In genomic region chr9:1009101-1009707, GRCh38 we compare ENCODE assay signal across 8 cellular contexts. TPM values are rescaled to one million over a fixed set of nuclear protein-coding genes. Genes with fewer than 3 reads are reported as not detected.
A peak's percentile ranks its signal among the peaks of the same experiment; 100 is the strongest.
DNase-seq lines count a peak whose midpoint lies in the region; ATAC-seq and TF ChIP-seq lines count a peak whose summit lies in the region.

No MANE protein-coding gene starts in this region.

- H3K4me2 ChIP-seq in mammary epithelial cell (ENCODE audit: insufficient read depth, low read depth, low read length) = peak overlapping the region; percentile 55

- peaks cover 6% of the 10 kb centered on the region for H3K4me1 ChIP-seq in mammary epithelial cell (ENCODE audit: insufficient read depth, low read length)

- DNase-seq in AG08395 (ENCODE audit: low spot score) = peak; percentile 79
- peak; percentile 66 to 69 for DNase-seq in NCI-H2081 (lab: John Stamatoyannopoulos, UW)
- peak; percentile 81 for DNase-seq in WERI-Rb-1
- peak; percentile 69 for DNase-seq in mammary epithelial cell
- peak; percentile 71 for DNase-seq in kidney tubule cell (ENCODE audit: low spot score)
- peak; percentile 79 to 85 for DNase-seq in stimulated activated CD4-positive, alpha-beta T cell treated with anti-CD3 and anti-CD28 coated beads, Interleukin-2, amount 100 ng/mL, for 48 hours

- H3K27ac ChIP-seq in WERI-Rb-1 (peak overlapping the region; percentile 59; the same call in 1 of the 2 replicates), mammary epithelial cell (ENCODE audit: insufficient read depth, low read depth, low read length) (no peak overlapping the region)

- no peaks in the 10 kb centered on the region for H4K20me1 ChIP-seq in mammary epithelial cell (ENCODE audit: insufficient read depth, low read length)

- H3K36me3 ChIP-seq in WERI-Rb-1 (no peaks in the 10 kb centered on the region), mammary epithelial cell (ENCODE audit: insufficient read depth, low read length) (no peaks in the 10 kb centered on the region)

- H2AFZ ChIP-seq in mammary epithelial cell (ENCODE audit: low read depth, low read length) = peak overlapping the region; percentile 85

- no peaks in the 10 kb centered on the region for H3K79me2 ChIP-seq in mammary epithelial cell (ENCODE audit: insufficient read depth, low read length)

- BruUV-seq in mammary epithelial cell (replicated peaks; lab: Mats Ljungman, UMichigan) = no TSS peak

- CTCF ChIA-PET in mammary epithelial cell (lab: Charles Lee; ENCODE audit: low non-redundant PET) = interaction anchor here (0.6 to 0.9 kb wide), 3 partner anchors 29 to 141 kb away, joined by 3 to 4 read pairs (median 4); no protein-coding TSS in a partner anchor

- no peaks in the 10 kb centered on the region for H3K27me3 ChIP-seq in WERI-Rb-1 (ENCODE audit: insufficient read depth, low read depth, severe bottlenecking)
- H3K27me3 ChIP-seq in mammary epithelial cell (ENCODE audit: insufficient read depth, low read length) = no peaks in the 10 kb centered on the region

- WGBS in mammary epithelial cell (ENCODE audit: low coverage, missing lambda C conversion rate) = 15% methylated on average over 14 of the region's 14 CpGs

- TF ChIP-seq CTCF in WERI-Rb-1 (IDR thresholded peaks at IDR 0.05; ENCODE audit: low read depth, low read length) = peak; percentile 96
- peak; percentile 98 to 99 for TF ChIP-seq CTCF in mammary epithelial cell (conservative IDR thresholded peaks at IDR 0.05 in 1 of 2, IDR thresholded peaks at IDR 0.05 in 1 of 2; ENCODE audit: extremely low read depth in 1 of 2, insufficient read depth in 1 of 2, low read depth in 1 of 2, low read length in 2 of 2)

- dilution Hi-C loops in mammary epithelial cell (cut with HindIII; ENCODE audit: low sequenced_read_pairs) = loop anchor here (5.0 kb wide), 1 partner anchor 107 kb away; no protein-coding TSS in a partner anchor

- H3K9ac ChIP-seq in mammary epithelial cell (ENCODE audit: insufficient read depth, low read length) = no peak overlapping the region

- intact Hi-C loops in mammary epithelial cell (cut with micrococcal nuclease) = loop anchor here (1.0 to 5.0 kb wide), 6 partner anchors 116 to 662 kb away; no protein-coding TSS in a partner anchor

- H3K9me3 ChIP-seq in WERI-Rb-1 (ENCODE audit: severe bottlenecking) (no peaks in the 10 kb centered on the region), mammary epithelial cell (replicated peaks; ENCODE audit: insufficient read depth, low read length) (no peaks in the 10 kb centered on the region)

- ATAC-seq in GM18517 (IDR thresholded peaks at IDR 0.05; ENCODE audit: unreplicated experiment) (peak; percentile 95), HG02973 (IDR thresholded peaks at IDR 0.05; ENCODE audit: unreplicated experiment) (peak; percentile 97)

- H3K4me3 ChIP-seq in WERI-Rb-1 (ENCODE audit: low read depth, low read length) = no peak overlapping the region
- no peak overlapping the region for H3K4me3 ChIP-seq in mammary epithelial cell (replicated peaks in 1 of 3; ENCODE audit: insufficient read depth in 1 of 3, low read depth in 2 of 3, low read length in 3 of 3)

- in situ Hi-C loops in mammary epithelial cell (cut with MboI; ENCODE audit: low sequenced_read_pairs in 2 of 2) = loop anchor here (5.0 kb wide), 1 partner anchor 117 kb away; no protein-coding TSS in a partner anchor

RNA-seq across cellular contexts. Expression of gene DMRT3, which starts 32.7 kb away (rescaled TPM):
- not detected for total RNA-seq in mammary epithelial cell
- polyA plus RNA-seq in mammary epithelial cell = not detected
- polyA minus RNA-seq in mammary epithelial cell = not detected

RNA-seq across cellular contexts. Expression of gene DMRT2, which starts 41.0 kb away (rescaled TPM):
- not detected for total RNA-seq in mammary epithelial cell
- polyA plus RNA-seq in mammary epithelial cell = not detected
- polyA minus RNA-seq in mammary epithelial cell = not detected
